7 cellular contexts compared by ENCODE assay signal in genomic region chr17:76672270-76672851, GRCh38. TPM values are rescaled to one million over a fixed set of nuclear protein-coding genes. Genes with fewer than 3 reads are reported as not detected.
DNase-seq lines count a peak whose midpoint lies in the region; ATAC-seq and TF ChIP-seq lines count a peak whose summit lies in the region.

No MANE protein-coding gene starts in this region.

- H2AFZ ChIP-seq in fibroblast of lung (ENCODE audit: low read length) = peak overlapping the region; percentile 61

- peaks cover 16% of the 10 kb centered on the region for H3K4me1 ChIP-seq in HAP-1
- H3K4me1 ChIP-seq in RWPE2 (ENCODE audit: insufficient read depth, poor library complexity, severe bottlenecking) = peaks cover 9% of the 10 kb centered on the region
- peaks cover 9% of the 10 kb centered on the region for H3K4me1 ChIP-seq in fibroblast of lung (ENCODE audit: control insufficient read depth, extremely low read depth, insufficient read depth, low read length)
- H3K4me1 ChIP-seq in rectal smooth muscle tissue (ENCODE audit: control insufficient read depth, insufficient read depth, low read length) = peaks cover 11% of the 10 kb centered on the region

- DNase-seq in HAP-1 (ENCODE audit: low spot score in 2 of 2) = no peak
- DNase-seq in RWPE2 (ENCODE audit: low spot score) = no peak
- no peak for DNase-seq in fibroblast of lung (ENCODE audit: low read depth in 2 of 2)

- no peaks in the 10 kb centered on the region for H4K20me1 ChIP-seq in fibroblast of lung (ENCODE audit: control insufficient read depth, extremely low read depth, insufficient read depth, low read length)

- H3K27ac ChIP-seq in RWPE2 (ENCODE audit: poor library complexity, severe bottlenecking) = peak overlapping the region; percentile 52
- H3K27ac ChIP-seq in fibroblast of lung (ENCODE audit: insufficient read depth, low read length) = peak overlapping the region; percentile 58
- peak overlapping the region; percentile 78 for H3K27ac ChIP-seq in rectal smooth muscle tissue (ENCODE audit: low read depth, low read length)

- no peaks in the 10 kb centered on the region for H3K79me2 ChIP-seq in fibroblast of lung (ENCODE audit: control insufficient read depth, insufficient read depth, low read length)

- H3K36me3 ChIP-seq in HAP-1 (replicated peaks) (no peaks in the 10 kb centered on the region), RWPE2 (ENCODE audit: low read depth) (no peaks in the 10 kb centered on the region), fibroblast of lung (ENCODE audit: control insufficient read depth, insufficient read depth, low read length) (peaks cover 2% of the 10 kb centered on the region), rectal smooth muscle tissue (ENCODE audit: control insufficient read depth, insufficient read depth, low read length) (peaks cover under 1% of the 10 kb centered on the region)

- ATAC-seq in RWPE2 (ENCODE audit: low read depth) = no peak
- ATAC-seq in GM21737 (IDR thresholded peaks at IDR 0.05; ENCODE audit: unreplicated experiment) = no peak
- ATAC-seq in HG02938 (IDR thresholded peaks at IDR 0.05; ENCODE audit: unreplicated experiment) = no peak
- no peak for ATAC-seq in HG03045 (IDR thresholded peaks at IDR 0.05; ENCODE audit: unreplicated experiment)

- H3K4me3 ChIP-seq in HAP-1 (peak overlapping the region; percentile 51), RWPE2 (ENCODE audit: severe bottlenecking) (peak overlapping the region; percentile 46), fibroblast of lung (replicated peaks in 1 of 4; ENCODE audit: control extremely low read depth in 1 of 4, insufficient read depth in 1 of 4, low read depth in 3 of 4, low read length in 4 of 4) (peak overlapping the region; percentile 63 to 93 (median 68)), rectal smooth muscle tissue (ENCODE audit: low read length) (peak overlapping the region; percentile 88)

- peak overlapping the region; percentile 88 for H3K4me2 ChIP-seq in fibroblast of lung (ENCODE audit: extremely low read depth, insufficient read depth, low read length)

- H3K9ac ChIP-seq in fibroblast of lung (ENCODE audit: insufficient read depth, low read length) (peak overlapping the region; percentile 23), rectal smooth muscle tissue (ENCODE audit: low read length) (peak overlapping the region; percentile 35)

- in situ Hi-C loops in HAP-1 (cut with MboI; ENCODE audit: low sequenced_read_pairs) = no loop called here

- TF ChIP-seq CTCF in RWPE2 (IDR thresholded peaks at IDR 0.05; ENCODE audit: poor library complexity, severe bottlenecking) (no peak), fibroblast of lung (conservative IDR thresholded peaks at IDR 0.05 in 1 of 2, IDR thresholded peaks at IDR 0.05 in 1 of 2; ENCODE audit: low read depth in 1 of 2, low read length in 2 of 2) (no peak)

- H3K9me3 ChIP-seq in HAP-1 = no peaks in the 10 kb centered on the region
- H3K9me3 ChIP-seq in RWPE2 (ENCODE audit: severe bottlenecking) = no peaks in the 10 kb centered on the region
- no peaks in the 10 kb centered on the region for H3K9me3 ChIP-seq in fibroblast of lung (ENCODE audit: control insufficient read depth, insufficient read depth, low read depth, low read length)

- H3K27me3 ChIP-seq in HAP-1 (ENCODE audit: low read depth) (no peaks in the 10 kb centered on the region), RWPE2 (ENCODE audit: insufficient read depth, poor library complexity, severe bottlenecking) (no peaks in the 10 kb centered on the region), fibroblast of lung (ENCODE audit: control insufficient read depth, insufficient read depth, low read length) (no peaks in the 10 kb centered on the region), rectal smooth muscle tissue (ENCODE audit: control insufficient read depth, insufficient read depth, low read length) (no peaks in the 10 kb centered on the region)

RNA-seq across cellular contexts. Expression of gene ST6GALNAC1, which starts 28.8 kb away (rescaled TPM):
- total RNA-seq in fibroblast of lung = not detected in 2 replicates
- not detected in 2 replicates for polyA plus RNA-seq in fibroblast of lung
- polyA plus RNA-seq in fibroblast of lung (2012) = not detected in 2 replicates
- polyA minus RNA-seq in fibroblast of lung (ENCODE audit: low replicate concordance) = not detected in 2 replicates

RNA-seq across cellular contexts. Expression of gene MXRA7, which starts 38.4 kb away (rescaled TPM):
- total RNA-seq in fibroblast of lung = 127 and 142 TPM in 2 replicates
- polyA plus RNA-seq in fibroblast of lung = 215 and 307 TPM in 2 replicates
- polyA plus RNA-seq in fibroblast of lung (2012) = 189 and 250 TPM in 2 replicates
- 200 and 284 TPM in 2 replicates for polyA minus RNA-seq in fibroblast of lung (ENCODE audit: low replicate concordance)

RNA-seq across cellular contexts. Expression of gene JMJD6, which starts 54.0 kb away (rescaled TPM):
- total RNA-seq in fibroblast of lung = 13.6 and 16.2 TPM in 2 replicates
- polyA plus RNA-seq in fibroblast of lung = 16.5 and 17.7 TPM in 2 replicates
- polyA plus RNA-seq in fibroblast of lung (2012) = 36.7 and 39.6 TPM in 2 replicates
- 32.0 and 51.9 TPM in 2 replicates for polyA minus RNA-seq in fibroblast of lung (ENCODE audit: low replicate concordance)

RNA-seq across cellular contexts. Expression of gene METTL23, which starts 54.3 kb away (rescaled TPM):
- 21.1 and 26.4 TPM in 2 replicates for total RNA-seq in fibroblast of lung
- 34.5 and 35.1 TPM in 2 replicates for polyA plus RNA-seq in fibroblast of lung
- 28.1 and 31.8 TPM in 2 replicates for polyA plus RNA-seq in fibroblast of lung (2012)
- 9.5 and 15.8 TPM in 2 replicates for polyA minus RNA-seq in fibroblast of lung (ENCODE audit: low replicate concordance)
